13 cellular contexts compared by ENCODE assay signal in genomic region chr3:182911782-182912111, GRCh38.
DNase-seq lines count a peak whose midpoint lies in the region; ATAC-seq, FAIRE-seq and TF ChIP-seq lines count a peak whose summit lies in the region.
"Had no signal": no experiment of that assay in that cellular context is flagged by ENCODE, and none has a peak within 500 bp of the region (broad histone marks: within the 10 kb centered on the region; RNA-seq: fewer than 3 reads in every experiment).

No MANE protein-coding gene starts in this region.

- H4K20me1 ChIP-seq in Loucy (ENCODE audit: insufficient read depth, low read length, poor library complexity, severe bottlenecking) (no peaks in the 10 kb centered on the region), K562 (replicated peaks; ENCODE audit: control insufficient read depth, insufficient read depth, low read length) (no peaks in the 10 kb centered on the region)

- no peak for TF ChIP-seq CTCF in Loucy (conservative IDR thresholded peaks at IDR 0.05; ENCODE audit: low read length)
- no peak for TF ChIP-seq CTCF in K562 (IDR thresholded peaks at IDR 0.05 in 2 of 3, conservative IDR thresholded peaks at IDR 0.05 in 1 of 3; ENCODE audit: insufficient read depth in 2 of 3, low read depth in 1 of 3, low read length in 3 of 3)
- no peak for TF ChIP-seq CTCF in nephron progenitor cell (IDR thresholded peaks at IDR 0.05)
- no peak for TF ChIP-seq CTCF in suprapubic skin (IDR thresholded peaks at IDR 0.05)

- 23% methylated on average over 5 of the region's 5 CpGs for WGBS in K562 (ENCODE audit: insufficient coverage, low coverage, missing lambda C conversion rate)
- 65% methylated on average over 5 of the region's 5 CpGs for WGBS in suprapubic skin

- H3K27me3 ChIP-seq in Loucy (ENCODE audit: insufficient read depth, low read length, poor library complexity, severe bottlenecking) (no peaks in the 10 kb centered on the region), K562 (ENCODE audit: control insufficient read depth in 2 of 2, insufficient read depth in 2 of 2, low read length in 2 of 2) (no peaks in the 10 kb centered on the region), suprapubic skin (no peaks in the 10 kb centered on the region)
- H3K27me3 ChIP-seq: adrenal gland had no signal

- H3K9ac ChIP-seq in Loucy (ENCODE audit: low read depth, low read length, poor library complexity, severe bottlenecking) (peak overlapping the region; percentile 69), K562 (ENCODE audit: insufficient read depth in 1 of 2, low read depth in 2 of 2, low read length in 2 of 2) (peak overlapping the region in 1 of 2 experiments; percentile 65; a peak in 1 of 4 replicates)

- intact Hi-C loops in K562 (cut with micrococcal nuclease) = loop anchor here (5.0 to 10.0 kb wide), 2 partner anchors 266 to 473 kb away; no protein-coding TSS in a partner anchor

- TF ChIP-seq RAD21 in K562 (CRISPR knock-in tag; conservative IDR thresholded peaks at IDR 0.05 in 1 of 2, IDR thresholded peaks at IDR 0.05 in 1 of 2) = no peak

- POLR2A ChIA-PET in K562 (lab: Yijun Ruan, JAX) = interaction anchor here (0.9 to 2.4 kb wide), 2 partner anchors 8 to 60 kb away, joined by 3 to 14 read pairs; no protein-coding TSS in a partner anchor

- H2AFZ ChIP-seq in Loucy (ENCODE audit: low read length) (no peak overlapping the region), K562 (ENCODE audit: low read depth, low read length) (no peak overlapping the region)

- ATAC-seq in activated CD8-positive, alpha-beta memory T cell treated with anti-CD3 and anti-CD28 coated beads, Interleukin-2, amount 10 ng/mL, durations not matched to agents 7 days and 5 days = peak; percentile 20
- ATAC-seq in K562 = peak; percentile 45
- no peak for ATAC-seq in HG02798 (IDR thresholded peaks at IDR 0.05; ENCODE audit: poor library complexity, unreplicated experiment)

- H3K4me1 Mint-ChIP-seq in activated CD8-positive, alpha-beta memory T cell treated with anti-CD3 and anti-CD28 coated beads, Interleukin-2, amount 10 ng/mL, durations not matched to agents 7 days and 5 days = peaks cover 60% of the 10 kb centered on the region
- H3K4me1 Mint-ChIP-seq in nephron progenitor cell = peaks cover 18% of the 10 kb centered on the region

- DNase-seq in activated CD8-positive, alpha-beta memory T cell treated with anti-CD3 and anti-CD28 coated beads, Interleukin-2, amount 10 ng/mL, durations not matched to agents 7 days and 5 days = no peak
- DNase-seq in activated CD8-positive, alpha-beta memory T cell treated with anti-CD3 and anti-CD28 coated beads, Interleukin-2, amount 50 U/mL, for 4 hours = no peak
- DNase-seq in K562 (ENCODE audit: extremely low read depth in 1 of 4, low spot score in 3 of 4) (no peak), nephron progenitor cell (peak; percentile 12), suprapubic skin (ENCODE audit: low spot score in 2 of 2) (no peak), NOMO-1 (lab: John Stamatoyannopoulos, UW; ENCODE audit: unreplicated experiment in 2 of 2) (no peak)
- DNase-seq: activated CD8-positive, alpha-beta memory T cell treated with anti-CD3 and anti-CD28 coated beads for 24 hours; adrenal gland; NCI-H2029 treated with DMSO at 0.1 percent for 48 hours; NCI-H82 had no signal

- peaks cover 66% of the 10 kb centered on the region for H3K4me1 ChIP-seq in Loucy (ENCODE audit: insufficient read depth, low read length, poor library complexity, severe bottlenecking)
- H3K4me1 ChIP-seq in K562 (replicated peaks in 1 of 2; ENCODE audit: control insufficient read depth in 2 of 2, insufficient read depth in 2 of 2, low read length in 2 of 2) = peaks cover 4 to 16% of the 10 kb centered on the region in 2 experiments
- no peaks in the 10 kb centered on the region for H3K4me1 ChIP-seq in suprapubic skin
- H3K4me1 ChIP-seq: adrenal gland had no signal

- in situ Hi-C loops in K562 (cut with MboI) = no loop called here

- H3K27ac ChIP-seq in K562 (ENCODE audit: extremely low read depth, low read depth, low read length) = no peak overlapping the region; the same call in 2 of the 3 replicates
- no peak overlapping the region for H3K27ac ChIP-seq in suprapubic skin
- H3K27ac ChIP-seq: adrenal gland had no signal

- peaks cover 34% of the 10 kb centered on the region for H3K36me3 Mint-ChIP-seq in activated CD8-positive, alpha-beta memory T cell treated with anti-CD3 and anti-CD28 coated beads, Interleukin-2, amount 10 ng/mL, durations not matched to agents 7 days and 5 days
- H3K36me3 Mint-ChIP-seq in nephron progenitor cell (ENCODE audit: low read depth) = peaks cover 30% of the 10 kb centered on the region

- no peaks in the 10 kb centered on the region for H3K27me3 Mint-ChIP-seq in activated CD8-positive, alpha-beta memory T cell treated with anti-CD3 and anti-CD28 coated beads, Interleukin-2, amount 10 ng/mL, durations not matched to agents 7 days and 5 days
- H3K27me3 Mint-ChIP-seq in nephron progenitor cell (ENCODE audit: low read depth, poor library complexity) = peaks cover 2% of the 10 kb centered on the region

- no TSS peak for BruUV-seq in K562 (replicated peaks; lab: Mats Ljungman, UMichigan)

- H3K79me2 ChIP-seq in Loucy (ENCODE audit: insufficient read depth, low read length) = peaks cover 10% of the 10 kb centered on the region
- H3K79me2 ChIP-seq in K562 (ENCODE audit: control insufficient read depth, insufficient read depth, low read length) = no peaks in the 10 kb centered on the region

- TF ChIP-seq POLR2A in K562 (conservative IDR thresholded peaks at IDR 0.05) (no peak), suprapubic skin (IDR thresholded peaks at IDR 0.05) (no peak)

- no peak overlapping the region for H3K4me3 Mint-ChIP-seq in activated CD8-positive, alpha-beta memory T cell treated with anti-CD3 and anti-CD28 coated beads, Interleukin-2, amount 10 ng/mL, durations not matched to agents 7 days and 5 days
- no peak overlapping the region for H3K4me3 Mint-ChIP-seq in nephron progenitor cell

- H3K9me3 Mint-ChIP-seq in activated CD8-positive, alpha-beta memory T cell treated with anti-CD3 and anti-CD28 coated beads, Interleukin-2, amount 10 ng/mL, durations not matched to agents 7 days and 5 days (ENCODE audit: low read depth) = no peaks in the 10 kb centered on the region
- no peaks in the 10 kb centered on the region for H3K9me3 Mint-ChIP-seq in nephron progenitor cell

- H3F3A ChIP-seq in Loucy (ENCODE audit: low read depth) = peaks cover 13% of the 10 kb centered on the region

- no peaks in the 10 kb centered on the region for H3K36me3 ChIP-seq in Loucy (ENCODE audit: insufficient read depth, low read length)
- H3K36me3 ChIP-seq in K562 (ENCODE audit: control insufficient read depth, insufficient read depth, low read length) = peaks cover 42% of the 10 kb centered on the region
- H3K36me3 ChIP-seq in suprapubic skin = peaks cover 17% of the 10 kb centered on the region
- H3K36me3 ChIP-seq: adrenal gland had no signal

- H3K4me3 ChIP-seq in Loucy (ENCODE audit: low read length, poor library complexity, severe bottlenecking) (no peak overlapping the region), K562 (no peak overlapping the region), suprapubic skin (no peak overlapping the region)
- H3K4me3 ChIP-seq: adrenal gland had no signal

- CTCF ChIA-PET in activated CD8-positive, alpha-beta memory T cell treated with anti-CD3 and anti-CD28 coated beads, Interleukin-2, amount 10 ng/mL, durations not matched to agents 7 days and 5 days (lab: Charles Lee) = interaction anchor here (1.0 to 4.0 kb wide), 3 partner anchors 10 to 186 kb away, joined by 3 to 24 read pairs (median 4); partner anchors contain the start of gene MCCC1
- CTCF ChIA-PET in K562 (lab: Yijun Ruan, JAX; ENCODE audit: low intra/inter-chr PET ratio) = no interaction called here

- FAIRE-seq in K562 (lab: Jason Lieb, UNC) = no peak
- FAIRE-seq: D721Med had no signal

- H3K4me2 ChIP-seq in Loucy (ENCODE audit: low read depth, low read length, poor library complexity, severe bottlenecking) (peak overlapping the region; percentile 75), K562 (ENCODE audit: insufficient read depth, low read length) (no peak overlapping the region)

- H3K9me3 ChIP-seq in Loucy (ENCODE audit: insufficient read depth, low read depth, low read length) (no peaks in the 10 kb centered on the region), K562 (replicated peaks; ENCODE audit: control insufficient read depth, insufficient read depth, low read depth, low read length) (no peaks in the 10 kb centered on the region), suprapubic skin (no peaks in the 10 kb centered on the region)
- H3K9me3 ChIP-seq: adrenal gland had no signal

- no peaks in the 10 kb centered on the region for H3K9me1 ChIP-seq in K562 (ENCODE audit: control insufficient read depth, insufficient read depth, low read length)

- H3K27ac Mint-ChIP-seq in activated CD8-positive, alpha-beta memory T cell treated with anti-CD3 and anti-CD28 coated beads, Interleukin-2, amount 10 ng/mL, durations not matched to agents 7 days and 5 days = peak overlapping the region; percentile 80
- no peak overlapping the region for H3K27ac Mint-ChIP-seq in nephron progenitor cell

- TF ChIP-seq EP300 in K562 (IDR thresholded peaks at IDR 0.05; ENCODE audit: low read length) (no peak), suprapubic skin (IDR thresholded peaks at IDR 0.05) (no peak)

- no peaks in the 10 kb centered on the region for H3K9me2 ChIP-seq in Loucy (replicated peaks; ENCODE audit: low read depth, low read length)

TF ChIP-seq in K562, 482 proteins besides CTCF, POLR2A, EP300 and RAD21:
- TF ChIP-seq, protein P1, sequence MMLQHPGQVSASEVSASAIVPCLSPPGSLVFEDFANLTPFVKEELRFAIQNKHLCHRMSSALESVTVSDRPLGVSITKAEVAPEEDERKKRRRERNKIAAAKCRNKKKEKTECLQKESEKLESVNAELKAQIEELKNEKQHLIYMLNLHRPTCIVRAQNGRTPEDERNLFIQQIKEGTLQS (IDR thresholded peaks at IDR 0.05) = peak; percentile 77
- TF ChIP-seq, protein P1 (CRISPR knock-in tag; conservative IDR thresholded peaks at IDR 0.05) = no peak
- TF ChIP-seq ZNF239 (CRISPR knock-in tag; IDR thresholded peaks at IDR 0.05) = no peak
- 0 out of 4 replicates have a peak, but pooled peaks of 1 of the 2 experiments have one; percentile 23 for TF ChIP-seq HDAC1 (IDR thresholded peaks at IDR 0.05)
- TF ChIP-seq SRF (CRISPR knock-in tag; IDR thresholded peaks at IDR 0.05) = no peak
- TF ChIP-seq MEIS2 (IDR thresholded peaks at IDR 0.05; ENCODE audit: partially characterized antibody) = peak; percentile 11
- peak; percentile 31 for TF ChIP-seq ZNF316 (IDR thresholded peaks at IDR 0.05)
